Comparison of ENCODE assay signal across 2 cellular contexts in the genomic region with DNA sequence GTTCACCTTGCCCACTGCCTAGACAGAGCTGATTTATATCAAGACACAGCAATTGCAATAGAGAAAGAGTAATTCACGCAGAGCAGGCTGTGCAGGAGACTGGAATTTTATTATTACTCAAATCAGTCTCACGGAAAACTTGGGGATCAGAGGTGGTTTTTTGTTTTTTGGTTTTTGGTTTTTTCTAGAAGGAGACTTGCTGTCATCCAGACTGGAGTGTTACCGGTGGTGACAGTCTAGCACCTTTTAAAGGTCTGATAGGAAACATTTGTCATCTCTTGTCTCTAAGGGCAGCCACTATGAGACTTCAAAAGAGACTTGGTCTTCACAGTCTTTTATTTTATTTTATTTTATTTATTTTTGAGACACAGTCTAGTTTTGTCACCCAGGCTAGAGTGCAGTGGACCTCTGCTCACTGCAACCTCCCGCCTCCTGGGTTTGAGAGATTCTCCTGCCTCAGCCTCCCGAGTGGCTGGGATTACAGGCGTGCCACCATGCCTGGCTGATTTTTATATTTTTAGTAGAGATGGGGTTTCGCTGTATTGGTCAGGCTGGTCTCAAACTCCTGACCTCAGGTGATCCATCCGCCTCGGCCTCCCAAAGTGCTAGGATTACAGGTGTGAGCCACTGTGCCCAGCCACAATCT.
TF ChIP-seq lines count a peak whose summit lies in the region.

No MANE protein-coding gene starts in this region.

TF ChIP-seq in GM12878, 131 proteins besides CTCF, POLR2A, EP300 and RAD21:
- TF ChIP-seq BMI1 (IDR thresholded peaks at IDR 0.05; ENCODE audit: borderline replicate concordance) (peak; percentile 33; the same call in 1 of the 2 replicates), NFIC (IDR thresholded peaks at IDR 0.05; ENCODE audit: low read depth, low read length) (peak; percentile 26; the same call in 1 of the 2 replicates), NBN (IDR thresholded peaks at IDR 0.05) (0 out of 2 replicates have a peak, but pooled peaks have one; percentile 14), MEF2B (IDR thresholded peaks at IDR 0.05; ENCODE audit: partially characterized antibody, poor library complexity, severe bottlenecking) (peak; percentile 11), GATAD2B (conservative IDR thresholded peaks at IDR 0.05; ENCODE audit: low read depth) (0 out of 2 replicates have a peak, but pooled peaks have one; percentile 26), STAT3 (IDR thresholded peaks at IDR 0.05; ENCODE audit: low read depth, low read length) (no peak), ZBED1 (IDR thresholded peaks at IDR 0.05; ENCODE audit: borderline replicate concordance) (no peak; the same call in 1 of the 2 replicates), MTA2 (IDR thresholded peaks at IDR 0.05; ENCODE audit: low read depth) (peak; percentile 31; the same call in 1 of the 2 replicates), BHLHE40 (IDR thresholded peaks at IDR 0.05; ENCODE audit: borderline replicate concordance in 1 of 2, low read depth in 2 of 2, low read length in 1 of 2) (peak in 1 of 2 experiments; percentile 45; a peak in 1 of 4 replicates), KLF5 (IDR thresholded peaks at IDR 0.05; ENCODE audit: partially characterized antibody) (no peak), JUNB (IDR thresholded peaks at IDR 0.05) (peak; percentile 45; the same call in 1 of the 2 replicates), IKZF2 (IDR thresholded peaks at IDR 0.05) (peak; percentile 75 to 79), EED (IDR thresholded peaks at IDR 0.05; ENCODE audit: low read depth) (0 out of 2 replicates have a peak, but pooled peaks have one; percentile 38), TBL1XR1 (IDR thresholded peaks at IDR 0.05; ENCODE audit: low read depth, low read length) (no peak), HDGF (IDR thresholded peaks at IDR 0.05) (peak; percentile 51; the same call in 1 of the 2 replicates), NR2F1 (conservative IDR thresholded peaks at IDR 0.05) (0 out of 2 replicates have a peak, but pooled peaks have one; percentile 25), DPF2 (IDR thresholded peaks at IDR 0.05) (peak; percentile 66; the same call in 1 of the 2 replicates), RUNX3 (IDR thresholded peaks at IDR 0.05; ENCODE audit: low read length) (peak; percentile 64)
- TF ChIP-seq, protein P1, sequence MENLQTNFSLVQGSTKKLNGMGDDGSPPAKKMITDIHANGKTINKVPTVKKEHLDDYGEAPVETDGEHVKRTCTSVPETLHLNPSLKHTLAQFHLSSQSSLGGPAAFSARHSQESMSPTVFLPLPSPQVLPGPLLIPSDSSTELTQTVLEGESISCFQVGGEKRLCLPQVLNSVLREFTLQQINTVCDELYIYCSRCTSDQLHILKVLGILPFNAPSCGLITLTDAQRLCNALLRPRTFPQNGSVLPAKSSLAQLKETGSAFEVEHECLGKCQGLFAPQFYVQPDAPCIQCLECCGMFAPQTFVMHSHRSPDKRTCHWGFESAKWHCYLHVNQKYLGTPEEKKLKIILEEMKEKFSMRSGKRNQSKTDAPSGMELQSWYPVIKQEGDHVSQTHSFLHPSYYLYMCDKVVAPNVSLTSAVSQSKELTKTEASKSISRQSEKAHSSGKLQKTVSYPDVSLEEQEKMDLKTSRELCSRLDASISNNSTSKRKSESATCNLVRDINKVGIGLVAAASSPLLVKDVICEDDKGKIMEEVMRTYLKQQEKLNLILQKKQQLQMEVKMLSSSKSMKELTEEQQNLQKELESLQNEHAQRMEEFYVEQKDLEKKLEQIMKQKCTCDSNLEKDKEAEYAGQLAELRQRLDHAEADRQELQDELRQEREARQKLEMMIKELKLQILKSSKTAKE (IDR thresholded peaks at IDR 0.05; ENCODE audit: low read depth, poor library complexity, severe bottlenecking) = peak; percentile 98
- TF ChIP-seq, protein P2, sequence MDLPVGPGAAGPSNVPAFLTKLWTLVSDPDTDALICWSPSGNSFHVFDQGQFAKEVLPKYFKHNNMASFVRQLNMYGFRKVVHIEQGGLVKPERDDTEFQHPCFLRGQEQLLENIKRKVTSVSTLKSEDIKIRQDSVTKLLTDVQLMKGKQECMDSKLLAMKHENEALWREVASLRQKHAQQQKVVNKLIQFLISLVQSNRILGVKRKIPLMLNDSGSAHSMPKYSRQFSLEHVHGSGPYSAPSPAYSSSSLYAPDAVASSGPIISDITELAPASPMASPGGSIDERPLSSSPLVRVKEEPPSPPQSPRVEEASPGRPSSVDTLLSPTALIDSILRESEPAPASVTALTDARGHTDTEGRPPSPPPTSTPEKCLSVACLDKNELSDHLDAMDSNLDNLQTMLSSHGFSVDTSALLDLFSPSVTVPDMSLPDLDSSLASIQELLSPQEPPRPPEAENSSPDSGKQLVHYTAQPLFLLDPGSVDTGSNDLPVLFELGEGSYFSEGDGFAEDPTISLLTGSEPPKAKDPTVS (IDR thresholded peaks at IDR 0.05; ENCODE audit: low read depth, low read length) = no peak
- TF ChIP-seq, protein P3, sequence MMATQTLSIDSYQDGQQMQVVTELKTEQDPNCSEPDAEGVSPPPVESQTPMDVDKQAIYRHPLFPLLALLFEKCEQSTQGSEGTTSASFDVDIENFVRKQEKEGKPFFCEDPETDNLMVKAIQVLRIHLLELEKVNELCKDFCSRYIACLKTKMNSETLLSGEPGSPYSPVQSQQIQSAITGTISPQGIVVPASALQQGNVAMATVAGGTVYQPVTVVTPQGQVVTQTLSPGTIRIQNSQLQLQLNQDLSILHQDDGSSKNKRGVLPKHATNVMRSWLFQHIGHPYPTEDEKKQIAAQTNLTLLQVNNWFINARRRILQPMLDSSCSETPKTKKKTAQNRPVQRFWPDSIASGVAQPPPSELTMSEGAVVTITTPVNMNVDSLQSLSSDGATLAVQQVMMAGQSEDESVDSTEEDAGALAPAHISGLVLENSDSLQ (IDR thresholded peaks at IDR 0.05) = peak; percentile 48; the same call in 1 of the 2 replicates
- TF ChIP-seq, protein P4, sequence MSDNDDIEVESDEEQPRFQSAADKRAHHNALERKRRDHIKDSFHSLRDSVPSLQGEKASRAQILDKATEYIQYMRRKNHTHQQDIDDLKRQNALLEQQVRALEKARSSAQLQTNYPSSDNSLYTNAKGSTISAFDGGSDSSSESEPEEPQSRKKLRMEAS (IDR thresholded peaks at IDR 0.05; ENCODE audit: low read depth, low read length) = no peak
TF ChIP-seq in GM12878: peak in this region for 16.

TF ChIP-seq in HepG2, 621 proteins besides CTCF, POLR2A, EP300 and RAD21:
- TF ChIP-seq, protein P5, sequence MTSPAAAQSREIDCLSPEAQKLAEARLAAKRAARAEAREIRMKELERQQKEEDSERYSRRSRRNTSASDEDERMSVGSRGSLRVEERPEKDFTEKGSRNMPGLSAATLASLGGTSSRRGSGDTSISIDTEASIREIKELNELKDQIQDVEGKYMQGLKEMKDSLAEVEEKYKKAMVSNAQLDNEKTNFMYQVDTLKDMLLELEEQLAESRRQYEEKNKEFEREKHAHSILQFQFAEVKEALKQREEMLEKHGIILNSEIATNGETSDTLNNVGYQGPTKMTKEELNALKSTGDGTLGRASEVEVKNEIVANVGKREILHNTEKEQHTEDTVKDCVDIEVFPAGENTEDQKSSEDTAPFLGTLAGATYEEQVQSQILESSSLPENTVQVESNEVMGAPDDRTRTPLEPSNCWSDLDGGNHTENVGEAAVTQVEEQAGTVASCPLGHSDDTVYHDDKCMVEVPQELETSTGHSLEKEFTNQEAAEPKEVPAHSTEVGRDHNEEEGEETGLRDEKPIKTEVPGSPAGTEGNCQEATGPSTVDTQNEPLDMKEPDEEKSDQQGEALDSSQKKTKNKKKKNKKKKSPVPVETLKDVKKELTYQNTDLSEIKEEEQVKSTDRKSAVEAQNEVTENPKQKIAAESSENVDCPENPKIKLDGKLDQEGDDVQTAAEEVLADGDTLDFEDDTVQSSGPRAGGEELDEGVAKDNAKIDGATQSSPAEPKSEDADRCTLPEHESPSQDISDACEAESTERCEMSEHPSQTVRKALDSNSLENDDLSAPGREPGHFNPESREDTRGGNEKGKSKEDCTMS (CRISPR knock-in tag; conservative IDR thresholded peaks at IDR 0.05) = no peak
- TF ChIP-seq, protein P6, sequence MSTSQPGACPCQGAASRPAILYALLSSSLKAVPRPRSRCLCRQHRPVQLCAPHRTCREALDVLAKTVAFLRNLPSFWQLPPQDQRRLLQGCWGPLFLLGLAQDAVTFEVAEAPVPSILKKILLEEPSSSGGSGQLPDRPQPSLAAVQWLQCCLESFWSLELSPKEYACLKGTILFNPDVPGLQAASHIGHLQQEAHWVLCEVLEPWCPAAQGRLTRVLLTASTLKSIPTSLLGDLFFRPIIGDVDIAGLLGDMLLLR (CRISPR knock-in tag; IDR thresholded peaks at IDR 0.05) = no peak
- TF ChIP-seq SRY (CRISPR knock-in tag; IDR thresholded peaks at IDR 0.05) (no peak), ZNF766 (CRISPR knock-in tag; IDR thresholded peaks at IDR 0.05; ENCODE audit: borderline replicate concordance) (no peak), ZFP36L1 (CRISPR knock-in tag; IDR thresholded peaks at IDR 0.05) (no peak)
